In genomic region chr7:81062747-81063146, GRCh38 we compare ENCODE assay signal across 14 cellular contexts.
DNase-seq lines count a peak whose midpoint lies in the region; ATAC-seq, FAIRE-seq and TF ChIP-seq lines count a peak whose summit lies in the region.
"Had no signal": no experiment of that assay in that cellular context is flagged by ENCODE, and none has a peak within 500 bp of the region (broad histone marks: within the 10 kb centered on the region; RNA-seq: fewer than 3 reads in every experiment).

No MANE protein-coding gene starts in this region.

- H3K4me2 ChIP-seq in SK-N-SH = no peak overlapping the region

- no peaks in the 10 kb centered on the region for H3K36me3 ChIP-seq in SK-N-SH (replicated peaks in 1 of 2; ENCODE audit: control insufficient read depth in 1 of 2, insufficient read depth in 2 of 2, low read length in 1 of 2)
- H3K36me3 ChIP-seq in adipocyte (ENCODE audit: control insufficient read depth, insufficient read depth, low read length, severe bottlenecking) = no peaks in the 10 kb centered on the region
- no peaks in the 10 kb centered on the region for H3K36me3 ChIP-seq in pancreas
- H3K36me3 ChIP-seq in heart right ventricle = no peaks in the 10 kb centered on the region

- no peak for FAIRE-seq in pancreas (lab: Jason Lieb, UNC)
- FAIRE-seq: H54 had no signal

- POLR2A ChIA-PET in SK-N-SH (lab: Yijun Ruan, JAX) = no interaction called here

- H3K4me3 ChIP-seq in SK-N-SH (ENCODE audit: low read depth in 2 of 2, low read length in 1 of 2) (no peak overlapping the region), adipocyte (ENCODE audit: low read length) (peak overlapping the region; percentile 32), pancreas (no peak overlapping the region), heart right ventricle (no peak overlapping the region)

- 0 out of 2 replicates have a peak overlapping the region, but pooled peaks have one; percentile 2 for H2AFZ ChIP-seq in SK-N-SH (ENCODE audit: low read depth)

- H3K9me2 ChIP-seq in SK-N-SH = no peaks in the 10 kb centered on the region

- H3K9me3 ChIP-seq in SK-N-SH (no peaks in the 10 kb centered on the region), adipocyte (ENCODE audit: control insufficient read depth, low read length) (no peaks in the 10 kb centered on the region), pancreas (no peaks in the 10 kb centered on the region), heart right ventricle (no peaks in the 10 kb centered on the region)

- no peaks in the 10 kb centered on the region for H3K79me2 ChIP-seq in SK-N-SH (ENCODE audit: insufficient read depth)

- DNase-seq in SK-N-SH (no peak), adipocyte (ENCODE audit: low read depth) (no peak), pancreas (no peak), heart right ventricle (no peak), NK-92 (lab: John Stamatoyannopoulos, UW; ENCODE audit: unreplicated experiment) (no peak), LoVo (ENCODE audit: low spot score) (no peak)
- DNase-seq: 8988T; C1 segment of cervical spinal cord; CD4-positive, alpha-beta T cell; DMS53 had no signal

- TF ChIP-seq EP300 in SK-N-SH (IDR thresholded peaks at IDR 0.05; ENCODE audit: borderline replicate concordance in 1 of 2, low read depth in 1 of 2, low read length in 1 of 2) = no peak

- intact Hi-C loops in pancreas (cut with DNase I) = no loop called here
- intact Hi-C loops in heart right ventricle (cut with DNase I) = no loop called here

- 97% methylated on average over 2 of the region's 2 CpGs for WGBS in SK-N-SH (ENCODE audit: low lambda C conversion rate)
- WGBS in pancreas, 2 donors = 27 to 33% methylated on average over 2 of the region's 2 CpGs
- WGBS in heart right ventricle, 2 donors = 45 to 61% methylated on average over 2 of the region's 2 CpGs

- no peak for ATAC-seq in SK-N-SH treated with all-trans-retinoic acid at 6 μM for 48 hours
- ATAC-seq in pancreas = peak; percentile 72 to 82 (median 78)
- no peak for ATAC-seq in heart right ventricle
- ATAC-seq: HCT116 had no signal

- no peaks in the 10 kb centered on the region for H3F3A ChIP-seq in SK-N-SH (replicated peaks; ENCODE audit: insufficient read depth)

- H3K4me1 ChIP-seq in SK-N-SH (ENCODE audit: control insufficient read depth in 1 of 2, insufficient read depth in 2 of 2, low read depth in 1 of 2, low read length in 1 of 2) = no peaks in the 10 kb centered on the region
- peaks cover 36% of the 10 kb centered on the region for H3K4me1 ChIP-seq in adipocyte (ENCODE audit: control insufficient read depth, insufficient read depth, low read length)
- H3K4me1 ChIP-seq in pancreas = peaks cover 19 to 24% (median 21%) of the 10 kb centered on the region in 3 donors
- H3K4me1 ChIP-seq in heart right ventricle = peaks cover 0 to 24% (median 8%) of the 10 kb centered on the region in 9 donors

- CTCF ChIA-PET in SK-N-SH (lab: Yijun Ruan, JAX) = interaction anchor here (0.6 to 1.0 kb wide), 2 partner anchors 10 to 387 kb away, joined by 3 read pairs; no protein-coding TSS in a partner anchor

- TF ChIP-seq RAD21 in SK-N-SH (IDR thresholded peaks at IDR 0.05; ENCODE audit: low read length) = no peak

- no peak overlapping the region for H3K9ac ChIP-seq in SK-N-SH
- H3K9ac ChIP-seq in adipocyte (ENCODE audit: low read length) = peak overlapping the region; percentile 40

- no peaks in the 10 kb centered on the region for H3K27me3 ChIP-seq in SK-N-SH (ENCODE audit: insufficient read depth)
- H3K27me3 ChIP-seq in adipocyte (replicated peaks; ENCODE audit: control insufficient read depth, insufficient read depth, low read length) = no peaks in the 10 kb centered on the region
- H3K27me3 ChIP-seq in pancreas = no peaks in the 10 kb centered on the region
- H3K27me3 ChIP-seq in heart right ventricle = no peaks in the 10 kb centered on the region

- no peak for TF ChIP-seq CTCF in SK-N-SH (IDR thresholded peaks at IDR 0.05)
- TF ChIP-seq CTCF in pancreas (IDR thresholded peaks at IDR 0.05) = no peak
- no peak for TF ChIP-seq CTCF in heart right ventricle (IDR thresholded peaks at IDR 0.05)

- no peaks in the 10 kb centered on the region for H4K20me1 ChIP-seq in SK-N-SH (ENCODE audit: insufficient read depth)

- H3K27ac ChIP-seq in SK-N-SH (ENCODE audit: low read depth in 2 of 2, low read length in 1 of 2) (no peak overlapping the region), pancreas (no peak overlapping the region), heart right ventricle (no peak overlapping the region)
- H3K27ac ChIP-seq: HL-60 had no signal

TF ChIP-seq in SK-N-SH, 30 proteins besides CTCF, POLR2A, EP300 and RAD21 (continues in another document):
- TF ChIP-seq MEF2A (IDR thresholded peaks at IDR 0.05; ENCODE audit: borderline replicate concordance, low read depth) (no peak), TAF1 (IDR thresholded peaks at IDR 0.05; ENCODE audit: borderline replicate concordance, low read depth, low read length) (no peak), TCF12 (IDR thresholded peaks at IDR 0.05) (no peak), ZBTB33 (IDR thresholded peaks at IDR 0.05; ENCODE audit: borderline replicate concordance, low read depth) (no peak), USF2 (IDR thresholded peaks at IDR 0.05; ENCODE audit: borderline replicate concordance, low read depth, low read length) (no peak), RCOR1 (IDR thresholded peaks at IDR 0.05; ENCODE audit: low read length) (no peak)

TF ChIP-seq in SK-N-SH treated with all-trans-retinoic acid at 6 μM for 48 hours, 23 proteins besides CTCF, POLR2A, EP300 and RAD21:
- TF ChIP-seq TSHZ2 (CRISPR knock-in tag; IDR thresholded peaks at IDR 0.05) (no peak), CSDC2 (CRISPR knock-in tag; IDR thresholded peaks at IDR 0.05) (no peak), CREB5 (CRISPR knock-in tag; IDR thresholded peaks at IDR 0.05; ENCODE audit: low read depth) (no peak), RARB (CRISPR knock-in tag; IDR thresholded peaks at IDR 0.05) (no peak), OSR1 (CRISPR knock-in tag; IDR thresholded peaks at IDR 0.05) (no peak), GLIS3 (CRISPR knock-in tag; IDR thresholded peaks at IDR 0.05) (no peak), CSRNP3 (CRISPR knock-in tag; IDR thresholded peaks at IDR 0.05) (no peak), ZNF8 (CRISPR knock-in tag; IDR thresholded peaks at IDR 0.05) (no peak), ZC3H10 (CRISPR knock-in tag; IDR thresholded peaks at IDR 0.05) (no peak), ESRRG (CRISPR knock-in tag; IDR thresholded peaks at IDR 0.05) (no peak)
TF ChIP-seq in SK-N-SH treated with all-trans-retinoic acid at 6 μM for 48 hours: peak in this region for 0.

Comparison
In these comparisons a context has a peak if more than half of its experiments do, and no peak if none do; other contexts are left out.
1. ATAC-seq: peak in pancreas (4 of 4); none in SK-N-SH treated with all-trans-retinoic acid at 6 μM for 48 hours (single experiment) and heart right ventricle (0 of 8).